ENCODE assay signal across 10 cellular contexts in the genomic region with DNA sequence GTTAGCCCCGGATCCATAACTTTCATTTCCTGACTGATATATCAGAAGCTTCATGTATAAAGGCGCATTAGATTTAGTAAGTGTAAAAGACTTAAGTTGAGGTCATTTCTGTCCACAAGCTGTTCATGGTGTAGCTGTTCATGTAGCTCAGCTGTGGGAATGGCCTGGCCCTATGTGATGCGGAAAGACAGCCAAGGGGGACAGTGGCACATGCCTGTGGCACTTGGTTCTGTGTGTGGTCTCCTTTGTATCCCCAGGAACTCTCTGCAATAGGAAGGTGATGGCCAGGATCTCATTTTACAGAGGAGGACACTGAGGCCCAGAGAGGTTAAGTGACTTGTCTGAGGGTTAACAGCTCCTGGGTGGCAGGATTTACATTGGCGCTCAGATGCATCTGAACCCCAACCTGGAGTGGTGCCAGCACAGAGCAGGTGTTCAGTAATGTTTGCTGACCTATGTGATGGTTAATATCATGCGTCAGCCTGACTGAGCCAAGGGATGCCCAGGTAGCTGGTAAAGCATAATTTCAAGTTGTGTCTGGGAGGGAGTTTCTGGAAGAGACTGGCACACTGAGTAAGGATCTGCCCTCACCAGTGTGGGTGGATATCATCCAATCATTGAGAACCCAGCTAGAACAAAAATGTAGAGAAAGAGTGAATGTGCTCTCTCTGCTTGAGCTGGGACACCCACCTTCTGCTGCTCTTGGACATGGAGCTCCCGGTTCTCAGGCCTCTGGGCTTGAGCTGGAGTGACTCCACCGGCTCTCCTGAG. TPM values are rescaled to one million over a fixed set of nuclear protein-coding genes. Genes with fewer than 3 reads are reported as not detected.
A peak's percentile ranks its signal among the peaks of the same experiment; 100 is the strongest.
DNase-seq lines count a peak whose midpoint lies in the region; ATAC-seq, FAIRE-seq and TF ChIP-seq lines count a peak whose summit lies in the region.
"Had no signal": no experiment of that assay in that cellular context is flagged by ENCODE, and none has a peak within 500 bp of the region (broad histone marks: within the 10 kb centered on the region; RNA-seq: fewer than 3 reads in every experiment).

No MANE protein-coding gene starts in this region.

- TF ChIP-seq EP300 in HepG2 (IDR thresholded peaks at IDR 0.05; ENCODE audit: low read depth in 2 of 2, low read length in 2 of 2) = no peak
- TF ChIP-seq EP300 in HepG2 (CRISPR knock-in tag; IDR thresholded peaks at IDR 0.05; ENCODE audit: borderline replicate concordance) = no peak

- intact Hi-C loops in HepG2 (cut with micrococcal nuclease; ENCODE audit: unreplicated experiment) = loop anchor here (2.0 to 5.0 kb wide), 4 partner anchors 41 to 101 kb away; no protein-coding TSS in a partner anchor

- WGBS in HepG2 (ENCODE audit: low lambda C conversion rate) = 89% methylated on average over 7 of the region's 7 CpGs

- H3K4me1 ChIP-seq in HepG2 (ENCODE audit: insufficient read depth, low read length) = peaks cover 95% of the 10 kb centered on the region

- POLR2A ChIA-PET in HepG2 (lab: Yijun Ruan, JAX) = interaction anchor here (0.9 to 5.6 kb wide), 3 partner anchors 25 to 49 kb away, joined by 3 to 47 read pairs (median 21); a partner anchor contains a TSS

- TF ChIP-seq POLR2A in HepG2 (IDR thresholded peaks at IDR 0.05; ENCODE audit: insufficient read depth in 1 of 2, low read depth in 2 of 2, low read length in 2 of 2) = no peak

- in situ Hi-C loops in G401 (cut with HindIII; ENCODE audit: low sequenced_read_pairs) (no loop called here), HepG2 (cut with HindIII; ENCODE audit: extremely low pct_ligation_motif_present, low pct_unique_long_range_greater_than_20kb) (loop anchor here (5.0 kb wide), 1 partner anchor 79 kb away; no protein-coding TSS in a partner anchor)

- H4K20me1 ChIP-seq in HepG2 (ENCODE audit: insufficient read depth, low read length) = peaks cover 4% of the 10 kb centered on the region; the same call in 1 of the 2 replicates

- H2AFZ ChIP-seq in HepG2 (ENCODE audit: low read length) = no peak overlapping the region

- H3K27me3 ChIP-seq in HepG2 (ENCODE audit: control insufficient read depth in 1 of 2, insufficient read depth in 2 of 2, low read length in 2 of 2) = no peaks in the 10 kb centered on the region; a peak in 1 of 5 replicates

- peaks cover 0 to 2% of the 10 kb centered on the region in 2 experiments; a peak in 1 of 5 replicates for H3K36me3 ChIP-seq in HepG2 (replicated peaks in 1 of 2; ENCODE audit: control insufficient read depth in 1 of 2, insufficient read depth in 2 of 2, low read length in 2 of 2)
- H3K36me3 ChIP-seq: HAP-1 had no signal

- ATAC-seq in HepG2 (no peak), GM18502 (IDR thresholded peaks at IDR 0.05; ENCODE audit: poor library complexity, unreplicated experiment) (no peak), HG03521 (IDR thresholded peaks at IDR 0.05; ENCODE audit: unreplicated experiment) (no peak), GM18861 (IDR thresholded peaks at IDR 0.05; ENCODE audit: unreplicated experiment) (no peak)

- DNase-seq in NCI-H2196 (lab: John Stamatoyannopoulos, UW; ENCODE audit: unreplicated experiment) (peak; percentile 57), NCI-H2196 treated with DMSO at 0.1 percent for 48 hours (lab: John Stamatoyannopoulos, UW; ENCODE audit: unreplicated experiment) (no peak), G401 (ENCODE audit: low spot score) (peak; percentile 61), RPMI8226 (peak; percentile 92), HepG2 (ENCODE audit: low spot score) (no peak)

- H3K4me2 ChIP-seq in HepG2 (ENCODE audit: low read depth, low read length) = no peak overlapping the region
- H3K4me2 ChIP-seq: KMS-11 had no signal

- H3K9ac ChIP-seq in HepG2 (ENCODE audit: insufficient read depth, low read depth, low read length) = no peak overlapping the region
- H3K9ac ChIP-seq: KMS-11 had no signal

- no peak for TF ChIP-seq RAD21 in HepG2 (CRISPR knock-in tag; IDR thresholded peaks at IDR 0.05)

- no peak overlapping the region for H3K4me3 ChIP-seq in HepG2 (replicated peaks in 1 of 3; ENCODE audit: insufficient read depth in 1 of 3, low read depth in 2 of 3, low read length in 3 of 3)
- H3K4me3 ChIP-seq: HAP-1 had no signal

- peak overlapping the region; percentile 59 for H3K27ac ChIP-seq in HepG2 (ENCODE audit: extremely low read length, insufficient read depth, low read length)
- H3K27ac ChIP-seq: KMS-11 had no signal

- CTCF ChIA-PET in HepG2 (lab: Yijun Ruan, JAX; ENCODE audit: low intra/inter-chr PET ratio, low total read pairs) = no interaction called here

- FAIRE-seq in HepG2 (lab: Jason Lieb, UNC) = no peak

- no peak for TF ChIP-seq CTCF in HepG2 (CRISPR knock-in tag; IDR thresholded peaks at IDR 0.05)

- BruUV-seq in HepG2 (replicated peaks; lab: Mats Ljungman, UMichigan) = no TSS peak

- H3K9me3 ChIP-seq in HepG2 (ENCODE audit: low read length) = no peaks in the 10 kb centered on the region
- H3K9me3 ChIP-seq: HAP-1 had no signal

- H3K79me2 ChIP-seq in HepG2 (ENCODE audit: insufficient read depth, low read length) = peaks cover 61% of the 10 kb centered on the region

TF ChIP-seq in HepG2, 621 proteins besides CTCF, POLR2A, EP300 and RAD21:
- TF ChIP-seq ZMYM3 (CRISPR knock-in tag; IDR thresholded peaks at IDR 0.05) = peak; percentile 84
- no peak for TF ChIP-seq RARG (CRISPR knock-in tag; IDR thresholded peaks at IDR 0.05; ENCODE audit: low read depth)
- TF ChIP-seq, protein P1, sequence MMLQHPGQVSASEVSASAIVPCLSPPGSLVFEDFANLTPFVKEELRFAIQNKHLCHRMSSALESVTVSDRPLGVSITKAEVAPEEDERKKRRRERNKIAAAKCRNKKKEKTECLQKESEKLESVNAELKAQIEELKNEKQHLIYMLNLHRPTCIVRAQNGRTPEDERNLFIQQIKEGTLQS (CRISPR knock-in tag; IDR thresholded peaks at IDR 0.05) = no peak
- no peak for TF ChIP-seq ZNF33A (CRISPR knock-in tag; IDR thresholded peaks at IDR 0.05; ENCODE audit: borderline replicate concordance)
- TF ChIP-seq NONO (IDR thresholded peaks at IDR 0.05) = no peak
- TF ChIP-seq NONO (CRISPR knock-in tag; conservative IDR thresholded peaks at IDR 0.05) = no peak
- peak; percentile 95 for TF ChIP-seq ZNF768 (CRISPR knock-in tag; IDR thresholded peaks at IDR 0.05)
- TF ChIP-seq STAG1 (CRISPR knock-in tag; IDR thresholded peaks at IDR 0.05) = no peak
- peak; percentile 39; the same call in 1 of the 2 replicates for TF ChIP-seq ZNF30 (CRISPR knock-in tag; IDR thresholded peaks at IDR 0.05)
- TF ChIP-seq RXRA (CRISPR knock-in tag; IDR thresholded peaks at IDR 0.05) = no peak

RNA-seq across cellular contexts. Expression of a gene that starts 25.4 kb away (rescaled TPM):
- 12.7 and 34.8 TPM in 2 replicates for total RNA-seq in G401 (2014; rRNA removed; shearing (Covaris generic))
- total RNA-seq in HepG2 (2016; rRNA removed; fragmentation: Illumina TruSeq; extraction: Trizol) = 23.3 and 29.9 TPM in 2 replicates
- total RNA-seq in HepG2 (2016; cell fraction: cytosol; rRNA removed; fragmentation: Illumina TruSeq; extraction: Trizol; ENCODE audit: low read depth) = 43.0 and 51.2 TPM in 2 replicates
- total RNA-seq in HepG2 (2016; cell fraction: insoluble cytoplasmic fraction; rRNA removed; fragmentation: Illumina TruSeq; extraction: Trizol) = 21.4 and 28.1 TPM in 2 replicates
- 50.7 and 67.7 TPM in 2 replicates for total RNA-seq in HepG2 (2016; cell fraction: membrane; rRNA removed; fragmentation: Illumina TruSeq; extraction: Trizol)
- 12.9 and 16.1 TPM in 2 replicates for total RNA-seq in HepG2 (2016; cell fraction: nucleus; rRNA removed; fragmentation: Illumina TruSeq; extraction: Trizol)
- polyA plus RNA-seq in HepG2 (2011; rRNA removed) = 29.5 and 38.6 TPM in 2 replicates
- polyA plus RNA-seq in HepG2 (2011; cell fraction: cytosol; rRNA removed) = 29.8 and 35.9 TPM in 2 replicates
- polyA plus RNA-seq in HepG2 (2011; cell fraction: nucleus; rRNA removed) = 54.3 and 60.0 TPM in 2 replicates
- 46.0 and 46.8 TPM in 2 replicates for polyA plus RNA-seq in HepG2 (2012)
- 37.1 and 47.1 TPM in 2 replicates for polyA plus RNA-seq in HepG2 (2016; cell fraction: cytosol; fragmentation: Illumina TruSeq; extraction: Trizol; ENCODE audit: low read depth)
- polyA plus RNA-seq in HepG2 (2016; cell fraction: insoluble cytoplasmic fraction; fragmentation: Illumina TruSeq; extraction: Trizol; ENCODE audit: low read depth) = 24.6 and 35.5 TPM in 2 replicates
- polyA plus RNA-seq in HepG2 (2016; cell fraction: membrane; fragmentation: Illumina TruSeq; extraction: Trizol; ENCODE audit: low read depth) = 54.6 and 65.1 TPM in 2 replicates
- polyA plus RNA-seq in HepG2 (2016; cell fraction: nucleus; fragmentation: Illumina TruSeq; extraction: Trizol; ENCODE audit: insufficient read depth, low read depth) = 30.3 and 35.7 TPM in 2 replicates
- 26.5 and 27.7 TPM in 2 replicates for polyA minus RNA-seq in HepG2 (2011; rRNA and poly(A)+ RNA removed; ENCODE audit: low replicate concordance)
- polyA minus RNA-seq in HepG2 (2011; cell fraction: cytosol; rRNA and poly(A)+ RNA removed) = 19.4 and 20.4 TPM in 2 replicates
- 12.6 and 15.5 TPM in 2 replicates for polyA minus RNA-seq in HepG2 (2011; cell fraction: nucleus; rRNA and poly(A)+ RNA removed)

Comparison
In these comparisons a context has a peak if more than half of its experiments do, and no peak if none do; other contexts are left out.
1. DNase-seq: peak in NCI-H2196 (single experiment), G401 (single experiment) and RPMI8226 (single experiment); none in NCI-H2196 treated with DMSO at 0.1 percent for 48 hours (single experiment) and HepG2 (single experiment).